Comparison of ENCODE assay signal across 1 cellular context in genomic region chr11:125123947-125124633, GRCh38.
TF ChIP-seq lines count a peak whose summit lies in the region.

No MANE protein-coding gene starts in this region.

TF ChIP-seq in HepG2, 621 proteins besides CTCF, POLR2A, EP300 and RAD21 (continued from another document and continues in another):
- TF ChIP-seq, protein P1, sequence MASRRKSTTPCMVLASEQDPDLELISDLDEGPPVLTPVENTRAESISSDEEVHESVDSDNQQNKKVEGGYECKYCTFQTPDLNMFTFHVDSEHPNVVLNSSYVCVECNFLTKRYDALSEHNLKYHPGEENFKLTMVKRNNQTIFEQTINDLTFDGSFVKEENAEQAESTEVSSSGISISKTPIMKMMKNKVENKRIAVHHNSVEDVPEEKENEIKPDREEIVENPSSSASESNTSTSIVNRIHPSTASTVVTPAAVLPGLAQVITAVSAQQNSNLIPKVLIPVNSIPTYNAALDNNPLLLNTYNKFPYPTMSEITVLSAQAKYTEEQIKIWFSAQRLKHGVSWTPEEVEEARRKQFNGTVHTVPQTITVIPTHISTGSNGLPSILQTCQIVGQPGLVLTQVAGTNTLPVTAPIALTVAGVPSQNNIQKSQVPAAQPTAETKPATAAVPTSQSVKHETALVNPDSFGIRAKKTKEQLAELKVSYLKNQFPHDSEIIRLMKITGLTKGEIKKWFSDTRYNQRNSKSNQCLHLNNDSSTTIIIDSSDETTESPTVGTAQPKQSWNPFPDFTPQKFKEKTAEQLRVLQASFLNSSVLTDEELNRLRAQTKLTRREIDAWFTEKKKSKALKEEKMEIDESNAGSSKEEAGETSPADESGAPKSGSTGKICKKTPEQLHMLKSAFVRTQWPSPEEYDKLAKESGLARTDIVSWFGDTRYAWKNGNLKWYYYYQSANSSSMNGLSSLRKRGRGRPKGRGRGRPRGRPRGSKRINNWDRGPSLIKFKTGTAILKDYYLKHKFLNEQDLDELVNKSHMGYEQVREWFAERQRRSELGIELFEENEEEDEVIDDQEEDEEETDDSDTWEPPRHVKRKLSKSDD (CRISPR knock-in tag; IDR thresholded peaks at IDR 0.05; ENCODE audit: low read depth): no peak
- TF ChIP-seq ZNF253 (CRISPR knock-in tag; IDR thresholded peaks at IDR 0.05; ENCODE audit: borderline replicate concordance): no peak
- TF ChIP-seq ZNF468 (CRISPR knock-in tag; IDR thresholded peaks at IDR 0.05): no peak
- TF ChIP-seq KLF12 (CRISPR knock-in tag; IDR thresholded peaks at IDR 0.05; ENCODE audit: borderline replicate concordance): no peak
- no peak for TF ChIP-seq ZNF335 (CRISPR knock-in tag; IDR thresholded peaks at IDR 0.05)
- peak; percentile 50; the same call in 1 of the 2 replicates for TF ChIP-seq ZNF644 (CRISPR knock-in tag; IDR thresholded peaks at IDR 0.05; ENCODE audit: low read depth)
- 0 out of 2 replicates have a peak, but pooled peaks have one; percentile 21 for TF ChIP-seq ISL2 (CRISPR knock-in tag; IDR thresholded peaks at IDR 0.05)
- no peak for TF ChIP-seq ZNF549 (CRISPR knock-in tag; IDR thresholded peaks at IDR 0.05)
- TF ChIP-seq ONECUT2 (CRISPR knock-in tag; IDR thresholded peaks at IDR 0.05): no peak
- TF ChIP-seq, protein P2, sequence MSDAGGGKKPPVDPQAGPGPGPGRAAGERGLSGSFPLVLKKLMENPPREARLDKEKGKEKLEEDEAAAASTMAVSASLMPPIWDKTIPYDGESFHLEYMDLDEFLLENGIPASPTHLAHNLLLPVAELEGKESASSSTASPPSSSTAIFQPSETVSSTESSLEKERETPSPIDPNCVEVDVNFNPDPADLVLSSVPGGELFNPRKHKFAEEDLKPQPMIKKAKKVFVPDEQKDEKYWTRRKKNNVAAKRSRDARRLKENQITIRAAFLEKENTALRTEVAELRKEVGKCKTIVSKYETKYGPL (CRISPR knock-in tag; IDR thresholded peaks at IDR 0.05): no peak
- 0 out of 2 replicates have a peak, but pooled peaks have one; percentile 30 for TF ChIP-seq ZFP1 (CRISPR knock-in tag; IDR thresholded peaks at IDR 0.05)
- TF ChIP-seq, protein P3, sequence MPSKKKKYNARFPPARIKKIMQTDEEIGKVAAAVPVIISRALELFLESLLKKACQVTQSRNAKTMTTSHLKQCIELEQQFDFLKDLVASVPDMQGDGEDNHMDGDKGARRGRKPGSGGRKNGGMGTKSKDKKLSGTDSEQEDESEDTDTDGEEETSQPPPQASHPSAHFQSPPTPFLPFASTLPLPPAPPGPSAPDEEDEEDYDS (CRISPR knock-in tag; IDR thresholded peaks at IDR 0.05): peak; percentile 60
- TF ChIP-seq TOPORS (CRISPR knock-in tag; IDR thresholded peaks at IDR 0.05): no peak
- TF ChIP-seq TEAD2 (CRISPR knock-in tag; IDR thresholded peaks at IDR 0.05): no peak
- TF ChIP-seq PCBP1 (IDR thresholded peaks at IDR 0.05; ENCODE audit: borderline replicate concordance, low read depth, low read length): no peak
- TF ChIP-seq TFDP1 (CRISPR knock-in tag; IDR thresholded peaks at IDR 0.05; ENCODE audit: borderline replicate concordance): no peak
- TF ChIP-seq SOX6 (IDR thresholded peaks at IDR 0.05): no peak
- no peak for TF ChIP-seq SOX6 (CRISPR knock-in tag; IDR thresholded peaks at IDR 0.05)
- no peak for TF ChIP-seq DNMT3B (CRISPR knock-in tag; conservative IDR thresholded peaks at IDR 0.05)
- no peak for TF ChIP-seq ZNF383 (CRISPR knock-in tag; IDR thresholded peaks at IDR 0.05; ENCODE audit: borderline replicate concordance)
- TF ChIP-seq HNF4G (IDR thresholded peaks at IDR 0.05; ENCODE audit: borderline replicate concordance, low read depth, low read length): no peak
- no peak for TF ChIP-seq HNF4G (CRISPR knock-in tag; IDR thresholded peaks at IDR 0.05; ENCODE audit: borderline replicate concordance, low read depth)
- no peak for TF ChIP-seq STAT6 (CRISPR knock-in tag; IDR thresholded peaks at IDR 0.05; ENCODE audit: borderline replicate concordance)
- TF ChIP-seq ZNF891 (CRISPR knock-in tag; IDR thresholded peaks at IDR 0.05): no peak
- TF ChIP-seq, protein P4, sequence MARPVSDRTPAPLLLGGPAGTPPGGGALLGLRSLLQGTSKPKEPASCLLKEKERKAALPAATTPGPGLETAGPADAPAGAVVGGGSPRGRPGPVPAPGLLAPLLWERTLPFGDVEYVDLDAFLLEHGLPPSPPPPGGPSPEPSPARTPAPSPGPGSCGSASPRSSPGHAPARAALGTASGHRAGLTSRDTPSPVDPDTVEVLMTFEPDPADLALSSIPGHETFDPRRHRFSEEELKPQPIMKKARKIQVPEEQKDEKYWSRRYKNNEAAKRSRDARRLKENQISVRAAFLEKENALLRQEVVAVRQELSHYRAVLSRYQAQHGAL (CRISPR knock-in tag; IDR thresholded peaks at IDR 0.05; ENCODE audit: not compliant biosample characterization): no peak
- no peak for TF ChIP-seq RFXANK (CRISPR knock-in tag; IDR thresholded peaks at IDR 0.05)
- TF ChIP-seq NR2C2 (CRISPR knock-in tag; IDR thresholded peaks at IDR 0.05; ENCODE audit: borderline replicate concordance): no peak
- TF ChIP-seq ZNF546 (CRISPR knock-in tag; conservative IDR thresholded peaks at IDR 0.05): no peak
- no peak for TF ChIP-seq SIX1 (CRISPR knock-in tag; IDR thresholded peaks at IDR 0.05; ENCODE audit: borderline replicate concordance)
- TF ChIP-seq ZNF879 (CRISPR knock-in tag; IDR thresholded peaks at IDR 0.05): no peak
- no peak for TF ChIP-seq AGO1 (IDR thresholded peaks at IDR 0.05; ENCODE audit: low read depth, low read length, poor library complexity, severe bottlenecking)
- TF ChIP-seq SYNCRIP (IDR thresholded peaks at IDR 0.05; ENCODE audit: insufficient read depth, low read depth, low read length): no peak
- TF ChIP-seq ZBTB40 (IDR thresholded peaks at IDR 0.05): no peak
- no peak for TF ChIP-seq ZBTB40 (CRISPR knock-in tag; IDR thresholded peaks at IDR 0.05)
- no peak for TF ChIP-seq HMG20B (CRISPR knock-in tag; conservative IDR thresholded peaks at IDR 0.05)
- no peak for TF ChIP-seq ZBTB14 (CRISPR knock-in tag; IDR thresholded peaks at IDR 0.05)
- TF ChIP-seq NR3C1 (CRISPR knock-in tag; IDR thresholded peaks at IDR 0.05): no peak
- TF ChIP-seq ZNF639 (CRISPR knock-in tag; conservative IDR thresholded peaks at IDR 0.05): no peak
- no peak for TF ChIP-seq GRHL1 (CRISPR knock-in tag; conservative IDR thresholded peaks at IDR 0.05)
